15 cellular contexts compared by ENCODE assay signal in the genomic region with DNA sequence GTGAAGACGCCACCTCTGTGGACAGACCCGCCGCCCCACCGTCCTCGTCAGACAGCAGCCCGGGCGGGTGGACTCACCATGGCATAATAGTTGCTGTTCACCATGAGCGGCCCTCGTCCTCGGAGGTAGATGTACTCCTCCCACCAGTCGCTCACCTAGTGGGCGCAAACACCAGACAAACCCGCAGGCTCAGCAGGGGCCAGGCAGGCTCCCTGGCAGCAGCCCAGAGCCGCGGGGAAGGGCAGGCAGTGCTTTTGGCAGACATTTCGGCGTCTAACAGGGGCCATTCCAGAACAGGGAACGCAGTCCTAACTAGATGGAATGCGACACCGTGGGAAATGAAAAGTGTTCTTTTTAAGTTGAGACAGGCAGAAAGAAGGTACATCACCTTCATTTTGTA.
"Had no signal": no experiment of that assay in that cellular context is flagged by ENCODE, and none has a peak within 500 bp of the region (broad histone marks: within the 10 kb centered on the region; RNA-seq: fewer than 3 reads in every experiment).

No MANE protein-coding gene starts in this region.

- H3K4me3 ChIP-seq: adrenal gland, cardiac muscle cell, colonic mucosa had no signal

- H3K36me3 ChIP-seq: cardiac muscle cell had no signal

- DNase-seq: activated CD4-positive, alpha-beta T cell treated with anti-CD3 and anti-CD28 coated beads, Interleukin-2, amount 50 U/mL, for 1 hour; activated effector memory CD4-positive, alpha-beta T cell treated with anti-CD3 and anti-CD28 coated beads, Interleukin-2, amount 50 U/mL, for 16 hours; activated T-cell treated with anti-CD3 and anti-CD28 coated beads, Interleukin-2, amount 50 U/mL, for 72 hours; adrenal gland; colonic mucosa; erythroblast; foreskin melanocyte; glutamatergic neuron; kidney; natural killer cell; stimulated activated naive B cell treated with anti-CD40 and anti-IgM and Interleukin-4, amounts not matched to agents 10 μg/mL and 1 μg/mL and 100 μg/mL, for 72 hours had no signal

- ATAC-seq: activated CD4-positive, CD25-positive, alpha-beta regulatory T cell treated with anti-CD3 and anti-CD28 coated beads, Interleukin-2, amount 50 U/mL, for 24 hours; activated naive CD4-positive, alpha-beta T cell treated with anti-CD3 and anti-CD28 coated beads, Interleukin-2, amount 50 U/mL, for 72 hours; activated T-cell treated with anti-CD3 and anti-CD28 coated beads, Interleukin-2, amount 50 U/mL, for 72 hours; natural killer cell; stimulated activated naive B cell treated with anti-CD40 and anti-IgM and Interleukin-4, amounts not matched to agents 10 μg/mL and 1 μg/mL and 100 μg/mL, for 72 hours had no signal

- H3K27me3 ChIP-seq: adrenal gland, cardiac muscle cell, colonic mucosa had no signal

- H3K27ac ChIP-seq: adrenal gland, cardiac muscle cell, colonic mucosa, parathyroid adenoma had no signal

- H3K9me3 ChIP-seq: adrenal gland, colonic mucosa had no signal

- H3K4me1 ChIP-seq: colonic mucosa, parathyroid adenoma had no signal
